In genomic region chr14:91202234-91202974, GRCh38 we compare ENCODE assay signal across 1 cellular context.
A peak's percentile ranks its signal among the peaks of the same experiment; 100 is the strongest.
TF ChIP-seq lines count a peak whose summit lies in the region.

No MANE protein-coding gene starts in this region.

TF ChIP-seq in K562, 482 proteins besides CTCF, POLR2A, EP300 and RAD21 (continued from another document and continues in another):
- TF ChIP-seq EWSR1 (IDR thresholded peaks at IDR 0.05; ENCODE audit: borderline replicate concordance, low read depth, partially characterized antibody) = no peak
- TF ChIP-seq ZFP36 (IDR thresholded peaks at IDR 0.05; ENCODE audit: low read depth, low read length, partially characterized antibody) = no peak
- peak; percentile 70 for TF ChIP-seq ZNF175 (CRISPR knock-in tag; IDR thresholded peaks at IDR 0.05; ENCODE audit: low read depth)
- peak; percentile 21; the same call in 1 of the 2 replicates for TF ChIP-seq FOXP4 (CRISPR knock-in tag; IDR thresholded peaks at IDR 0.05; ENCODE audit: borderline replicate concordance)
- TF ChIP-seq SUPT5H (IDR thresholded peaks at IDR 0.05) = no peak
- no peak for TF ChIP-seq ZNF512 (tag; IDR thresholded peaks at IDR 0.05)
- peak; percentile 36 to 47; a peak in 2 of 4 replicates for TF ChIP-seq NRF1 (conservative IDR thresholded peaks at IDR 0.05 in 1 of 2, IDR thresholded peaks at IDR 0.05 in 1 of 2)
- no peak for TF ChIP-seq BCLAF1 (IDR thresholded peaks at IDR 0.05; ENCODE audit: borderline replicate concordance in 1 of 2, control insufficient read depth in 1 of 2, low read depth in 2 of 2, low read length in 1 of 2)
- TF ChIP-seq THAP12 (CRISPR knock-in tag; IDR thresholded peaks at IDR 0.05) = no peak
- no peak for TF ChIP-seq SAFB (IDR thresholded peaks at IDR 0.05; ENCODE audit: borderline replicate concordance, low read depth, low read length)
- TF ChIP-seq HNRNPH1 (optimal IDR thresholded peaks at IDR 0.05; ENCODE audit: low read depth, low read length) = no peak
- no peak for TF ChIP-seq MYBL2 (IDR thresholded peaks at IDR 0.05; ENCODE audit: low read depth)
- TF ChIP-seq MYBL2 (CRISPR knock-in tag; IDR thresholded peaks at IDR 0.05; ENCODE audit: borderline replicate concordance) = no peak
- peak; percentile 89 for TF ChIP-seq TCF3 (CRISPR knock-in tag; IDR thresholded peaks at IDR 0.05)
- no peak for TF ChIP-seq XRCC3 (IDR thresholded peaks at IDR 0.05)
- TF ChIP-seq GABPA (tag; conservative IDR thresholded peaks at IDR 0.05; ENCODE audit: low read depth) = peak; percentile 86
- TF ChIP-seq MNT (conservative IDR thresholded peaks at IDR 0.05) = peak in 1 of 2 experiments; percentile 35; a peak in 2 of 4 replicates
- no peak for TF ChIP-seq ZNF384 (IDR thresholded peaks at IDR 0.05; ENCODE audit: low read depth, low read length)
- no peak for TF ChIP-seq ZNF507 (tag; conservative IDR thresholded peaks at IDR 0.05)
- no peak; a peak in 1 of 3 replicates for TF ChIP-seq CBX3 (IDR thresholded peaks at IDR 0.05; ENCODE audit: borderline replicate concordance in 1 of 2, low read length in 2 of 2)
- no peak for TF ChIP-seq DDX20 (tag; IDR thresholded peaks at IDR 0.05; ENCODE audit: low read depth)
- TF ChIP-seq IRF1 (CRISPR knock-in tag; IDR thresholded peaks at IDR 0.05; ENCODE audit: borderline replicate concordance) = no peak
- no peak for TF ChIP-seq RFX5 (IDR thresholded peaks at IDR 0.05; ENCODE audit: low read depth, low read length)
- peak; percentile 57 for TF ChIP-seq NEUROD1 (IDR thresholded peaks at IDR 0.05; ENCODE audit: borderline replicate concordance, low read depth, low read length, partially characterized antibody)
- no peak for TF ChIP-seq NUFIP1 (IDR thresholded peaks at IDR 0.05; ENCODE audit: partially characterized antibody)
- TF ChIP-seq MCM5 (IDR thresholded peaks at IDR 0.05; ENCODE audit: low read depth) = no peak
- TF ChIP-seq RHOXF2B (CRISPR knock-in tag; conservative IDR thresholded peaks at IDR 0.05) = no peak
- no peak for TF ChIP-seq ZNF75A (CRISPR knock-in tag; IDR thresholded peaks at IDR 0.05)
- TF ChIP-seq ELF2 (CRISPR knock-in tag; IDR thresholded peaks at IDR 0.05) = no peak
- no peak for TF ChIP-seq USF1 (CRISPR knock-in tag; IDR thresholded peaks at IDR 0.05)
- no peak for TF ChIP-seq BRF1 (IDR thresholded peaks at IDR 0.05; ENCODE audit: borderline replicate concordance, extremely low read depth, insufficient read length)
- no peak for TF ChIP-seq ZFP30 (CRISPR knock-in tag; IDR thresholded peaks at IDR 0.05; ENCODE audit: borderline replicate concordance)
- TF ChIP-seq KLF6 (CRISPR knock-in tag; IDR thresholded peaks at IDR 0.05; ENCODE audit: borderline replicate concordance) = 0 out of 2 replicates have a peak, but pooled peaks have one; percentile 9
- TF ChIP-seq ZNF764 (CRISPR knock-in tag; IDR thresholded peaks at IDR 0.05; ENCODE audit: low read depth) = no peak
- TF ChIP-seq MXD1 (CRISPR knock-in tag; IDR thresholded peaks at IDR 0.05; ENCODE audit: borderline replicate concordance, poor library complexity, severe bottlenecking) = no peak
- no peak for TF ChIP-seq REST (CRISPR knock-in tag; IDR thresholded peaks at IDR 0.05; ENCODE audit: low read depth)
- peak in 1 of 2 experiments; percentile 69; a peak in 2 of 4 replicates for TF ChIP-seq HDAC1 (IDR thresholded peaks at IDR 0.05)
- TF ChIP-seq ZNF644 (tag; IDR thresholded peaks at IDR 0.05; ENCODE audit: low read depth) = no peak
- TF ChIP-seq ZNF408 (CRISPR knock-in tag; IDR thresholded peaks at IDR 0.05; ENCODE audit: low read depth) = no peak
- no peak for TF ChIP-seq ZFP91 (CRISPR knock-in tag; IDR thresholded peaks at IDR 0.05)
- TF ChIP-seq ZFX (CRISPR knock-in tag; IDR thresholded peaks at IDR 0.05) = no peak
- TF ChIP-seq PHB (CRISPR knock-in tag; IDR thresholded peaks at IDR 0.05) = no peak
- TF ChIP-seq ARID1B (IDR thresholded peaks at IDR 0.05) = peak; percentile 91
- TF ChIP-seq ZNF3 (CRISPR knock-in tag; IDR thresholded peaks at IDR 0.05) = no peak
- no peak for TF ChIP-seq HNRNPK (IDR thresholded peaks at IDR 0.05; ENCODE audit: low read depth, low read length, poor library complexity, severe bottlenecking)
